In genomic region chr10:125788156-125789034, GRCh38 we compare ENCODE assay signal across 2 cellular contexts.
TF ChIP-seq lines count a peak whose summit lies in the region.

No MANE protein-coding gene starts in this region.

TF ChIP-seq in GM23338, 12 proteins besides CTCF, POLR2A, EP300 and RAD21:
- no peak for TF ChIP-seq EZH2 (IDR thresholded peaks at IDR 0.05; ENCODE audit: low read depth, unreplicated experiment)
- no peak for TF ChIP-seq JUNB (IDR thresholded peaks at IDR 0.05; ENCODE audit: unreplicated experiment)
- no peak for TF ChIP-seq STAT1 (IDR thresholded peaks at IDR 0.05; ENCODE audit: unreplicated experiment)
- TF ChIP-seq REST (IDR thresholded peaks at IDR 0.05; ENCODE audit: unreplicated experiment), result no peak
- no peak for TF ChIP-seq NANOG (IDR thresholded peaks at IDR 0.05; ENCODE audit: borderline replicate concordance)
- no peak for TF ChIP-seq ZNF114 (CRISPR knock-in tag; IDR thresholded peaks at IDR 0.05)
- TF ChIP-seq ZNF331 (CRISPR knock-in tag; IDR thresholded peaks at IDR 0.05; ENCODE audit: low read depth), result no peak
- no peak for TF ChIP-seq ZNF462 (CRISPR knock-in tag; IDR thresholded peaks at IDR 0.05)
- TF ChIP-seq EZH2phosphoT487 (IDR thresholded peaks at IDR 0.05; ENCODE audit: unreplicated experiment), result no peak
- TF ChIP-seq CREB1 (CRISPR knock-in tag; IDR thresholded peaks at IDR 0.05; ENCODE audit: low read depth), result no peak
- TF ChIP-seq ETS1 (IDR thresholded peaks at IDR 0.05), result no peak
- no peak for TF ChIP-seq POLR2AphosphoS5 (IDR thresholded peaks at IDR 0.05; ENCODE audit: low read depth)

TF ChIP-seq in HepG2, 621 proteins besides CTCF, POLR2A, EP300 and RAD21:
- peak; percentile 9; the same call in 1 of the 2 replicates for TF ChIP-seq ZNF768 (CRISPR knock-in tag; IDR thresholded peaks at IDR 0.05)
- TF ChIP-seq, protein P1, sequence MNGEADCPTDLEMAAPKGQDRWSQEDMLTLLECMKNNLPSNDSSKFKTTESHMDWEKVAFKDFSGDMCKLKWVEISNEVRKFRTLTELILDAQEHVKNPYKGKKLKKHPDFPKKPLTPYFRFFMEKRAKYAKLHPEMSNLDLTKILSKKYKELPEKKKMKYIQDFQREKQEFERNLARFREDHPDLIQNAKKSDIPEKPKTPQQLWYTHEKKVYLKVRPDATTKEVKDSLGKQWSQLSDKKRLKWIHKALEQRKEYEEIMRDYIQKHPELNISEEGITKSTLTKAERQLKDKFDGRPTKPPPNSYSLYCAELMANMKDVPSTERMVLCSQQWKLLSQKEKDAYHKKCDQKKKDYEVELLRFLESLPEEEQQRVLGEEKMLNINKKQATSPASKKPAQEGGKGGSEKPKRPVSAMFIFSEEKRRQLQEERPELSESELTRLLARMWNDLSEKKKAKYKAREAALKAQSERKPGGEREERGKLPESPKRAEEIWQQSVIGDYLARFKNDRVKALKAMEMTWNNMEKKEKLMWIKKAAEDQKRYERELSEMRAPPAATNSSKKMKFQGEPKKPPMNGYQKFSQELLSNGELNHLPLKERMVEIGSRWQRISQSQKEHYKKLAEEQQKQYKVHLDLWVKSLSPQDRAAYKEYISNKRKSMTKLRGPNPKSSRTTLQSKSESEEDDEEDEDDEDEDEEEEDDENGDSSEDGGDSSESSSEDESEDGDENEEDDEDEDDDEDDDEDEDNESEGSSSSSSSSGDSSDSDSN (CRISPR knock-in tag; IDR thresholded peaks at IDR 0.05), result no peak
